8 cellular contexts compared by ENCODE assay signal in the genomic region with DNA sequence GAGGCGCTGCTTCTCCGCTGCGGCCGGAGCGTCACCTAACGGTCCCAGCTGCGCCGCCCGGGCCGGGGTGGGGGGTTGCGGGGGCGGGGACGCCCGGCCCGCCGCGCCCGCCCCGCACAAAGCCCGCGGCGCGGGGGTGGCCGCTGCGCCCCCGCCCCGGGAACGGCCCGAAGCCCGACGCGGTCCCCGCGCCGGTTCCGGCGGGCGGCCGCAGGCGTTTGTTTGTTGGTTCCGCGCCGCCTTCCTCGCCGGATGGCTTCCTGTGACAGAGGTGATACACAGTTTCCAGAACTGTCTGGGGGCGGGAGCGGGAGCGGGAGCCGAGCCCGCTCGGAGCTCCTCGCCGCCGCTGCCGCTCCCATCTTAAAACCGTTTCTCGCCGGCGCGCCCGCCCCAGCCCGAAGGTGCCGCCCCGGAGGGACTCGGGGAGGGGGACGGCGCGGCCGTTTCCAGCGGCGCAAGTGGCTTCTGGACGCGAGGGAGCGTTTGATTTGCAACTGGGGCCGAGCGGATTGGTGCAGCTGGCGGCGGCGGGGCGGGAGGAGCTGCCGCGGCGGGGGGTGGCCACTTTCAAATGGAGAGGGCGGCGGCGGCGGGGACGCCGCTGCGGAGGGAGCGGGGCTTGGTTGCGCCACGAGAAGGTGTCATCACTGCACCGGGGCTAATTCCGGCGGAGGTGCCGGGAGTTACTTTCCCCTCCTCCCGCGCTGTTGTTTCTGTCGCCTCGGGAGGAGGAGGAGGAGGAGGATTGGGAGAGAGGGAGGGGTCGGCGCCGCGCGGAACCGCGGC. TPM values are rescaled to one million over a fixed set of nuclear protein-coding genes. Genes with fewer than 3 reads are reported as not detected.
DNase-seq lines count a peak whose midpoint lies in the region; ATAC-seq and TF ChIP-seq lines count a peak whose summit lies in the region.

No MANE protein-coding gene starts in this region.

- H3K9me3 ChIP-seq in mammary epithelial cell (replicated peaks; ENCODE audit: insufficient read depth, low read length), result no peaks in the 10 kb centered on the region

- dilution Hi-C loops in mammary epithelial cell (cut with HindIII; ENCODE audit: low sequenced_read_pairs), result no loop called here

- TSS peak; percentile 26 for BruUV-seq in mammary epithelial cell (replicated peaks; lab: Mats Ljungman, UMichigan)

- TF ChIP-seq CTCF in WI38 (IDR thresholded peaks at IDR 0.05; ENCODE audit: low read depth, low read length), result no peak
- TF ChIP-seq CTCF in mammary epithelial cell (conservative IDR thresholded peaks at IDR 0.05 in 1 of 2, IDR thresholded peaks at IDR 0.05 in 1 of 2; ENCODE audit: extremely low read depth in 1 of 2, insufficient read depth in 1 of 2, low read depth in 1 of 2, low read length in 2 of 2), result no peak

- H3K4me3 ChIP-seq in WI38 (ENCODE audit: low read depth, low read length) (peak overlapping the region; percentile 83), mammary epithelial cell (replicated peaks in 1 of 3; ENCODE audit: insufficient read depth in 1 of 3, low read depth in 2 of 3, low read length in 3 of 3) (peak overlapping the region; percentile 86 to 100 (median 88))

- CTCF ChIA-PET in mammary epithelial cell (lab: Charles Lee; ENCODE audit: low non-redundant PET), result interaction anchor here (0.6 to 0.8 kb wide), 2 partner anchors 234 to 357 kb away, joined by 3 read pairs; no protein-coding TSS in a partner anchor

- ATAC-seq in GM18907 (IDR thresholded peaks at IDR 0.05; ENCODE audit: unreplicated experiment) (peak; percentile 65), HG03135 (IDR thresholded peaks at IDR 0.05; ENCODE audit: unreplicated experiment) (peak; percentile 49)

- DNase-seq in AG08396 (ENCODE audit: low spot score), result peak; percentile 93
- peak; percentile 76 for DNase-seq in NCI-H2171 treated with DMSO at 0.1 percent for 48 hours (lab: John Stamatoyannopoulos, UW)
- peak; percentile 88 for DNase-seq in mammary epithelial cell
- peak; percentile 94 for DNase-seq in iris pigment epithelial cell (ENCODE audit: low read depth)
- peak; percentile 78 for DNase-seq in stimulated activated CD4-positive, alpha-beta T cell treated with anti-CD3 and anti-CD28 coated beads, Interleukin-12 subunit alpha, Interleukin-12 subunit beta, amount 100 ng/mL, for 4 hours

- H3K9ac ChIP-seq in mammary epithelial cell (ENCODE audit: insufficient read depth, low read length), result peak overlapping the region; percentile 73

- H3K4me2 ChIP-seq in mammary epithelial cell (ENCODE audit: insufficient read depth, low read depth, low read length), result peak overlapping the region; percentile 96

- peaks cover 6% of the 10 kb centered on the region for H3K4me1 ChIP-seq in mammary epithelial cell (ENCODE audit: insufficient read depth, low read length)

- H3K27ac ChIP-seq in mammary epithelial cell (ENCODE audit: insufficient read depth, low read depth, low read length), result peak overlapping the region; percentile 76

- H3K36me3 ChIP-seq in mammary epithelial cell (ENCODE audit: insufficient read depth, low read length), result no peaks in the 10 kb centered on the region

- no peaks in the 10 kb centered on the region for H3K27me3 ChIP-seq in mammary epithelial cell (ENCODE audit: insufficient read depth, low read length)

- WGBS in mammary epithelial cell (ENCODE audit: low coverage, missing lambda C conversion rate), result 2% methylated on average over 18 of the region's 108 CpGs

- peaks cover 24% of the 10 kb centered on the region for H3K79me2 ChIP-seq in mammary epithelial cell (ENCODE audit: insufficient read depth, low read length)

- intact Hi-C loops in mammary epithelial cell (cut with micrococcal nuclease), result loop anchor here (1.0 to 2.0 kb wide), 5 partner anchors 12 to 523 kb away; partner anchors contain the start of gene SCLT1

- H4K20me1 ChIP-seq in mammary epithelial cell (ENCODE audit: insufficient read depth, low read length), result no peaks in the 10 kb centered on the region

- in situ Hi-C loops in mammary epithelial cell (cut with MboI; ENCODE audit: low sequenced_read_pairs in 2 of 2), result loop anchor here (25.0 kb wide), 2 partner anchors 349 to 624 kb away; no protein-coding TSS in a partner anchor

- H2AFZ ChIP-seq in mammary epithelial cell (ENCODE audit: low read depth, low read length), result peak overlapping the region; percentile 95

RNA-seq across cellular contexts. Expression of gene JADE1, which starts 2.3 kb away (rescaled TPM):
- total RNA-seq in mammary epithelial cell, result 1 to 10 TPM; 5.0 to 6.0 TPM
- polyA plus RNA-seq in mammary epithelial cell, result 3.3 TPM
- 22.1 TPM for polyA minus RNA-seq in mammary epithelial cell

Comparison
In these comparisons a context has a peak if more than half of its experiments do, and no peak if none do; other contexts are left out.
1. Peak in every context shown above with its lines: DNase-seq, ATAC-seq, H3K4me3 ChIP-seq and H3K27ac ChIP-seq.